8 cellular contexts compared by ENCODE assay signal in the genomic region with DNA sequence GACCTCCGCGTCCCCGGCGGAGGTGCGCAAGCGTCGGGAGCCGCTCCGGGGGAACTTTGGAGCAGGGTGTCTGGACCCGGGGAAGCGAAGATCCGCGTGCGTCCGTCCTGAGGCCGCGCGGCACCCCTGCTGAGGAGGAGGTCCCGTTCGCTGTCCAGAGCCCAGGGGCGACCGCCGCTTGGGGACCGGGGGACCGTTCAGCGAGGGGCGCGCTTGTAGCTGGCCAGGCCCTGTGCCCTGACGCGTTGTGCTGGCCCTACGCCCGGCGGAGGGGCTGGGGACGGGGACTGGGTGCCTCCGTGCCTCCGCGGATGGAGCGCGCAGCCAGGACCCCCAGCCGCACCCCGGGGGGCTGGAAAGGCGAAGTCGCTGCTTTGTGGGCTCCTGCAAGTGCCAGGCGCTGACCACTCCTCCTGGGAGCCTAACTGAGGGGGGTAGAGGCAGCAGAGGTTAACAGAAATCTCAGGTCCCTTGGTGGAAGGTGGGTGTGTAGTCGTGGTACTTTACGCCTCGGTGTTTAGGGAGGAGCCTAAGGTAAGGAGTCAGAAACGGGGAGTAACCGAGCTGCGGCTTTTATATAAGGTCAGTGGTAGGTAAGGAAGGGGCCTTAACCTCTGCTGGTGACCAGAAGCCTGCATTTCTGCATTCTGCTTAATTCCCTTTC. TPM values are rescaled to one million over a fixed set of nuclear protein-coding genes. Genes with fewer than 3 reads are reported as not detected.
A peak's percentile ranks its signal among the peaks of the same experiment; 100 is the strongest.
DNase-seq lines count a peak whose midpoint lies in the region; ATAC-seq and TF ChIP-seq lines count a peak whose summit lies in the region.

A gene (plus strand): TSS at position 605 of the 664 bp plus-strand sequence. CDS start 90,642 bp downstream, outside the sequence.

- ATAC-seq in lower lobe of right lung (peak; percentile 84 to 87), GM18502 (IDR thresholded peaks at IDR 0.05; ENCODE audit: poor library complexity, unreplicated experiment) (no peak)

- H3K4me3 ChIP-seq in lower lobe of right lung (peak within 1 kb of the TSS; percentile 75), thymus (ENCODE audit: low read length) (peak within 1 kb of the TSS; percentile 38)

- TF ChIP-seq CTCF in lower lobe of right lung (IDR thresholded peaks at IDR 0.05), result no peak

- peaks cover 6% of the 10 kb centered on the region for H3K4me1 ChIP-seq in lower lobe of right lung
- H3K4me1 ChIP-seq in thymus (ENCODE audit: control insufficient read depth, insufficient read depth, low read length), result no peaks in the 10 kb centered on the region

- H3K36me3 ChIP-seq in lower lobe of right lung (no peaks in the 10 kb centered on the region), thymus (ENCODE audit: control insufficient read depth, insufficient read depth) (no peaks in the 10 kb centered on the region)

- peaks cover 25% of the 10 kb centered on the region for H3K27me3 ChIP-seq in lower lobe of right lung (ENCODE audit: low read depth)
- peaks cover 26% of the 10 kb centered on the region for H3K27me3 ChIP-seq in thymus (ENCODE audit: control insufficient read depth, insufficient read depth)

- DNase-seq in G401 (ENCODE audit: low spot score) (peak; percentile 26), M059J (ENCODE audit: low read depth) (peak; percentile 27), dermis microvascular lymphatic vessel endothelial cell (ENCODE audit: low read depth in 2 of 2) (peak in 1 of 2 donors; percentile 51), lower lobe of right lung (peak; percentile 62), NCI-H146 (lab: John Stamatoyannopoulos, UW) (no peak), HPDE6-E6E7 (ENCODE audit: extremely low spot score) (no peak)

- intact Hi-C loops in lower lobe of right lung (cut with DNase I), result no loop called here

- H3K9me3 ChIP-seq in lower lobe of right lung (no peaks in the 10 kb centered on the region), thymus (ENCODE audit: control insufficient read depth) (no peaks in the 10 kb centered on the region)

- peak within 1 kb of the TSS; percentile 78 for H3K27ac ChIP-seq in lower lobe of right lung
- H3K27ac ChIP-seq in thymus (ENCODE audit: low read depth), result peak within 1 kb of the TSS; percentile 68

- in situ Hi-C loops in G401 (cut with HindIII; ENCODE audit: low sequenced_read_pairs), result no loop called here

- WGBS in thymus, result 3% methylated on average over 50 of the region's 50 CpGs

RNA-seq across cellular contexts. Expression of the gene that starts here (rescaled TPM):
- not detected in 2 replicates for total RNA-seq in G401 (2014; rRNA removed; shearing (Covaris generic))
- 1.6 and 7.0 TPM in 2 replicates for total RNA-seq in M059J (2014; rRNA removed; shearing (Covaris generic))
- total RNA-seq in dermis microvascular lymphatic vessel endothelial cell (56.0 and 58.8 TPM in 2 replicates), lower lobe of right lung (128 TPM)
- polyA plus RNA-seq in thymus, result 8.8 TPM

Comparison
In these comparisons a context has a peak if more than half of its experiments do, and no peak if none do; other contexts are left out.
1. Peak in DNase-seq in G401; RNA of the gene not detected or under 1 TPM.
2. DNase-seq: peak in M059J (single experiment) and lower lobe of right lung (single experiment); none in NCI-H146 (single experiment) and HPDE6-E6E7 (single experiment).